Comparison of ENCODE assay signal across 18 cellular contexts in genomic region chr1:68917456-68917855, GRCh38.
"Had no signal": no experiment of that assay in that cellular context is flagged by ENCODE, and none has a peak within 500 bp of the region (broad histone marks: within the 10 kb centered on the region; RNA-seq: fewer than 3 reads in every experiment).

No MANE protein-coding gene starts in this region.

- H3K4me2 ChIP-seq: SK-N-SH had no signal

- H3K27me3 Mint-ChIP-seq: activated CD8-positive, alpha-beta memory T cell treated with anti-CD3 and anti-CD28 coated beads, Interleukin-2, amount 10 ng/mL, durations not matched to agents 7 days and 5 days; naive B cell; stimulated activated naive CD8-positive, alpha-beta T cell treated with anti-CD3 and anti-CD28 coated beads, Interleukin-15, amount 100 ng/mL, for 72 hours had no signal

- H3K4me1 ChIP-seq: lower lobe of right lung, right lobe of liver had no signal

- ATAC-seq: activated CD8-positive, alpha-beta memory T cell treated with anti-CD3 and anti-CD28 coated beads, Interleukin-2, amount 10 ng/mL, durations not matched to agents 7 days and 5 days; activated naive CD4-positive, alpha-beta T cell treated with anti-CD3 and anti-CD28 coated beads, Interleukin-2, amount 50 U/mL, for 72 hours; activated T-cell treated with anti-CD3 and anti-CD28 coated beads, Interleukin-2, amount 50 U/mL, for 4 hours; lower lobe of right lung; right lobe of liver; stimulated activated naive CD8-positive, alpha-beta T cell treated with anti-CD3 and anti-CD28 coated beads, Interleukin-15, amount 100 ng/mL, for 72 hours had no signal

- H3K4me1 Mint-ChIP-seq: activated CD8-positive, alpha-beta memory T cell treated with anti-CD3 and anti-CD28 coated beads, Interleukin-2, amount 10 ng/mL, durations not matched to agents 7 days and 5 days; naive B cell; stimulated activated naive CD8-positive, alpha-beta T cell treated with anti-CD3 and anti-CD28 coated beads, Interleukin-15, amount 100 ng/mL, for 72 hours had no signal

- H3K36me3 ChIP-seq: cardiac muscle cell, lower lobe of right lung, right lobe of liver, thoracic aorta had no signal

- H3K9me3 ChIP-seq: lower lobe of right lung, right lobe of liver, SK-N-SH, thoracic aorta had no signal

- H3K4me3 ChIP-seq: cardiac muscle cell, lower lobe of right lung, right lobe of liver, thoracic aorta had no signal

- H3K4me3 Mint-ChIP-seq: activated CD8-positive, alpha-beta memory T cell treated with anti-CD3 and anti-CD28 coated beads, Interleukin-2, amount 10 ng/mL, durations not matched to agents 7 days and 5 days; activated T-cell treated with anti-CD3 and anti-CD28 coated beads, Interleukin-2, amount 50 U/mL, for 4 hours; naive B cell; stimulated activated naive CD8-positive, alpha-beta T cell treated with anti-CD3 and anti-CD28 coated beads, Interleukin-15, amount 100 ng/mL, for 72 hours had no signal

- DNase-seq: activated CD4-positive, alpha-beta T cell treated with anti-CD3 and anti-CD28 coated beads, Interleukin-2, amount 50 U/mL, for 4 hours; activated CD8-positive, alpha-beta memory T cell treated with anti-CD3 and anti-CD28 coated beads, Interleukin-2, amount 10 ng/mL, durations not matched to agents 7 days and 5 days; activated effector memory CD4-positive, alpha-beta T cell treated with anti-CD3 and anti-CD28 coated beads, Interleukin-2, amount 50 U/mL, for 16 hours; activated T-cell treated with anti-CD3 and anti-CD28 coated beads, Interleukin-2, amount 50 U/mL, for 4 hours; effector CD4-positive, alpha-beta T cell; lower lobe of right lung; naive B cell; nucleus accumbens; right lobe of liver; SK-N-SH; stimulated activated CD4-positive, alpha-beta T cell treated with anti-CD3 and anti-CD28 coated beads, Interleukin-2, amount 100 ng/mL, for 48 hours; stimulated activated naive CD8-positive, alpha-beta T cell treated with anti-CD3 and anti-CD28 coated beads, Interleukin-15, amount 100 ng/mL, for 72 hours had no signal

- H3K36me3 Mint-ChIP-seq: activated CD8-positive, alpha-beta memory T cell treated with anti-CD3 and anti-CD28 coated beads, Interleukin-2, amount 10 ng/mL, durations not matched to agents 7 days and 5 days; naive B cell had no signal

- H3K27ac ChIP-seq: cardiac muscle cell, lower lobe of right lung, right lobe of liver had no signal

- FAIRE-seq: colon, endothelial cell of umbilical vein, TTC549 had no signal

- H3K9ac ChIP-seq: SK-N-SH had no signal

- H3K27ac Mint-ChIP-seq: activated CD8-positive, alpha-beta memory T cell treated with anti-CD3 and anti-CD28 coated beads, Interleukin-2, amount 10 ng/mL, durations not matched to agents 7 days and 5 days; activated naive CD4-positive, alpha-beta T cell treated with anti-CD3 and anti-CD28 coated beads, Interleukin-2, amount 50 U/mL, for 72 hours; naive B cell; stimulated activated naive CD8-positive, alpha-beta T cell treated with anti-CD3 and anti-CD28 coated beads, Interleukin-15, amount 100 ng/mL, for 72 hours had no signal

- H3K27me3 ChIP-seq: cardiac muscle cell, right lobe of liver had no signal
